ENCODE assay signal across 24 cellular contexts in genomic region chr3:162641317-162641716, GRCh38.
"Had no signal": no experiment of that assay in that cellular context is flagged by ENCODE, and none has a peak within 500 bp of the region (broad histone marks: within the 10 kb centered on the region; RNA-seq: fewer than 3 reads in every experiment).

No MANE protein-coding gene starts in this region.

- H3K27ac ChIP-seq: Peyer's patch, RWPE1, SJCRH30 had no signal

- H3K9ac ChIP-seq: SK-N-SH had no signal

- DNase-seq: activated CD4-positive, alpha-beta T cell treated with anti-CD3 and anti-CD28 coated beads for 4 hours; activated CD8-positive, alpha-beta memory T cell treated with anti-CD3 and anti-CD28 coated beads, Interleukin-2, amount 50 U/mL, for 4 hours; activated CD8-positive, alpha-beta T cell treated with anti-CD3 and anti-CD28 coated beads for 36 hours; amygdala; MG63; MV-4-11; NCI-H1092 treated with DMSO at 0.1 percent for 48 hours; NCI-H1417 treated with DMSO at 0.1 percent for 48 hours; NCI-H1694; NCI-H2029; NCI-H2107; NCI-H345; NCI-H510A; NCI-H526 treated with DMSO at 0.1 percent for 48 hours; NCI-H82; NK-92 treated with Interleukin-12 subunit alpha and Interleukin-12 subunit beta, amount 100 ng/mL, for 24 hours; OCI-M1; Peyer's patch; Right ventricle myocardium superior; SJCRH30; SK-N-SH had no signal

- H3K4me1 ChIP-seq: Peyer's patch, SJCRH30 had no signal

- ATAC-seq: activated CD4-positive, CD25-positive, alpha-beta regulatory T cell treated with anti-CD3 and anti-CD28 coated beads, Interleukin-2, amount 50 U/mL, for 24 hours; activated CD8-positive, alpha-beta T cell treated with anti-CD3 and anti-CD28 coated beads for 36 hours; K562 had no signal

- H3K4me2 ChIP-seq: SK-N-SH had no signal

- H3K27me3 ChIP-seq: MG63, Peyer's patch, SJCRH30 had no signal

- H3K9me3 ChIP-seq: MG63, Peyer's patch, SJCRH30, SK-N-SH had no signal

- H3K36me3 ChIP-seq: MG63, Peyer's patch, SJCRH30 had no signal

- H3K4me3 ChIP-seq: K562, MG63, Peyer's patch, SJCRH30 had no signal
